ENCODE assay signal across 1 cellular context in the genomic region with DNA sequence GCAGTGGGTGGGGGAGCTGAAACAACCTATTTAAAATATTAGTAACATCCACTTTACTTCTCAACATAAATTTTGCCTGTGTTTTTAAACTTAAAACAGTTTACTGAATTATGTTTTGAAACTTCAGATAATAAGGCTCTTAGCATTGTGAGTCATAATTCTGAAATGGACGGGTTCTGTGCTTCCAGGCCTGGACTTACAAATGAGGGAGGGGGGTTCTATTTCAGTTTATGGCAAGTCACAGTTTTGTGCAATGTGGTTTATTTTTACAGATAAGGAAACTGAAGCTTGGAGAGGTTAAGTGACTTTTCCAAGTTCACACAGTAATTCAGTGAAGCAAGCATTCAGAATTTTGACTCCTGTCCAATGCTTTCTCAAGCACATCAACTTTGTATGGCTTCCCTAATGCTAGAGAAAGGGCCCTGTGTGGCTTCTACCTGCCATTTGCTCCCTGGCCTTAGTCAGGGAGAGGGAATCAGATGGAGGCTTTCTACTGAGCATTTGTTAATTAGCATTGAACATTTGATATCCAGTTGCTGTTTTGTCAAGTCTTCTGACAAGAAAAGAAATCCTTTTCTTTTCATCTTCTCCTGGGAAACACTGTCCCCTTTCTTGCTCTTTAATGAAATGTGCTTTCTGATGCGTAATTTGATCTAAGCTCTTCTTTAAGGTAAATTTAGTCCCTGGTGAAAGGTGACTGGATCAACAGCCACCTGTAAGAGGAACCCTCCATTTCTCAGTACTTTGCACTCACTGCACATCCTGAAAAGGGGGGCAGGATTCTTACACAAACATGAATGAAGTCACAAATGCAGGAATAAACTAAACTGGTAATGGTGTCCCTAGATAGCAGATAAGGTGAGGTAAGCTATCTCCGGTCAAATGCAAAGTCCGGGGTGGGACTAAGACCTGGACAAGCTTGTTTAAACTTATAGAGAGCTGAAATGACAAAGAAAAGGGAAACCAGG.
TF ChIP-seq lines count a peak whose summit lies in the region.

No MANE protein-coding gene starts in this region.

TF ChIP-seq in HepG2, 621 proteins besides CTCF, POLR2A, EP300 and RAD21 (continued from another document and continues in another):
- TF ChIP-seq, protein P1, sequence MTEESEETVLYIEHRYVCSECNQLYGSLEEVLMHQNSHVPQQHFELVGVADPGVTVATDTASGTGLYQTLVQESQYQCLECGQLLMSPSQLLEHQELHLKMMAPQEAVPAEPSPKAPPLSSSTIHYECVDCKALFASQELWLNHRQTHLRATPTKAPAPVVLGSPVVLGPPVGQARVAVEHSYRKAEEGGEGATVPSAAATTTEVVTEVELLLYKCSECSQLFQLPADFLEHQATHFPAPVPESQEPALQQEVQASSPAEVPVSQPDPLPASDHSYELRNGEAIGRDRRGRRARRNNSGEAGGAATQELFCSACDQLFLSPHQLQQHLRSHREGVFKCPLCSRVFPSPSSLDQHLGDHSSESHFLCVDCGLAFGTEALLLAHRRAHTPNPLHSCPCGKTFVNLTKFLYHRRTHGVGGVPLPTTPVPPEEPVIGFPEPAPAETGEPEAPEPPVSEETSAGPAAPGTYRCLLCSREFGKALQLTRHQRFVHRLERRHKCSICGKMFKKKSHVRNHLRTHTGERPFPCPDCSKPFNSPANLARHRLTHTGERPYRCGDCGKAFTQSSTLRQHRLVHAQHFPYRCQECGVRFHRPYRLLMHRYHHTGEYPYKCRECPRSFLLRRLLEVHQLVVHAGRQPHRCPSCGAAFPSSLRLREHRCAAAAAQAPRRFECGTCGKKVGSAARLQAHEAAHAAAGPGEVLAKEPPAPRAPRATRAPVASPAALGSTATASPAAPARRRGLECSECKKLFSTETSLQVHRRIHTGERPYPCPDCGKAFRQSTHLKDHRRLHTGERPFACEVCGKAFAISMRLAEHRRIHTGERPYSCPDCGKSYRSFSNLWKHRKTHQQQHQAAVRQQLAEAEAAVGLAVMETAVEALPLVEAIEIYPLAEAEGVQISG (CRISPR knock-in tag; IDR thresholded peaks at IDR 0.05) = peak; percentile 42; the same call in 1 of the 2 replicates
- peak; percentile 95 for TF ChIP-seq PHF21A (CRISPR knock-in tag; IDR thresholded peaks at IDR 0.05)
- TF ChIP-seq NCOA2 (CRISPR knock-in tag; IDR thresholded peaks at IDR 0.05) = peak; percentile 71; the same call in 1 of the 2 replicates
- peak; percentile 91 for TF ChIP-seq SIX1 (CRISPR knock-in tag; IDR thresholded peaks at IDR 0.05; ENCODE audit: borderline replicate concordance)
- TF ChIP-seq, protein P2, sequence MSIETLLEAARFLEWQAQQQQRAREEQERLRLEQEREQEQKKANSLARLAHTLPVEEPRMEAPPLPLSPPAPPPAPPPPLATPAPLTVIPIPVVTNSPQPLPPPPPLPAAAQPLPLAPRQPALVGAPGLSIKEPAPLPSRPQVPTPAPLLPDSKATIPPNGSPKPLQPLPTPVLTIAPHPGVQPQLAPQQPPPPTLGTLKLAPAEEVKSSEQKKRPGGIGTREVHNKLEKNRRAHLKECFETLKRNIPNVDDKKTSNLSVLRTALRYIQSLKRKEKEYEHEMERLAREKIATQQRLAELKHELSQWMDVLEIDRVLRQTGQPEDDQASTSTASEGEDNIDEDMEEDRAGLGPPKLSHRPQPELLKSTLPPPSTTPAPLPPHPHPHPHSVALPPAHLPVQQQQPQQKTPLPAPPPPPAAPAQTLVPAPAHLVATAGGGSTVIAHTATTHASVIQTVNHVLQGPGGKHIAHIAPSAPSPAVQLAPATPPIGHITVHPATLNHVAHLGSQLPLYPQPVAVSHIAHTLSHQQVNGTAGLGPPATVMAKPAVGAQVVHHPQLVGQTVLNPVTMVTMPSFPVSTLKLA (IDR thresholded peaks at IDR 0.05) = no peak
- TF ChIP-seq, protein P3, sequence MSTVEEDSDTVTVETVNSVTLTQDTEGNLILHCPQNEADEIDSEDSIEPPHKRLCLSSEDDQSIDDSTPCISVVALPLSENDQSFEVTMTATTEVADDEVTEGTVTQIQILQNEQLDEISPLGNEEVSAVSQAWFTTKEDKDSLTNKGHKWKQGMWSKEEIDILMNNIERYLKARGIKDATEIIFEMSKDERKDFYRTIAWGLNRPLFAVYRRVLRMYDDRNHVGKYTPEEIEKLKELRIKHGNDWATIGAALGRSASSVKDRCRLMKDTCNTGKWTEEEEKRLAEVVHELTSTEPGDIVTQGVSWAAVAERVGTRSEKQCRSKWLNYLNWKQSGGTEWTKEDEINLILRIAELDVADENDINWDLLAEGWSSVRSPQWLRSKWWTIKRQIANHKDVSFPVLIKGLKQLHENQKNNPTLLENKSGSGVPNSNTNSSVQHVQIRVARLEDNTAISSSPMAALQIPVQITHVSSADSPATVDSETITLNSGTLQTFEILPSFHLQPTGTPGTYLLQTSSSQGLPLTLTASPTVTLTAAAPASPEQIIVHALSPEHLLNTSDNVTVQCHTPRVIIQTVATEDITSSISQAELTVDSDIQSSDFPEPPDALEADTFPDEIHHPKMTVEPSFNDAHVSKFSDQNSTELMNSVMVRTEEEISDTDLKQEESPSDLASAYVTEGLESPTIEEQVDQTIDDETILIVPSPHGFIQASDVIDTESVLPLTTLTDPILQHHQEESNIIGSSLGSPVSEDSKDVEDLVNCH (CRISPR knock-in tag; IDR thresholded peaks at IDR 0.05) = no peak
- TF ChIP-seq, protein P4, sequence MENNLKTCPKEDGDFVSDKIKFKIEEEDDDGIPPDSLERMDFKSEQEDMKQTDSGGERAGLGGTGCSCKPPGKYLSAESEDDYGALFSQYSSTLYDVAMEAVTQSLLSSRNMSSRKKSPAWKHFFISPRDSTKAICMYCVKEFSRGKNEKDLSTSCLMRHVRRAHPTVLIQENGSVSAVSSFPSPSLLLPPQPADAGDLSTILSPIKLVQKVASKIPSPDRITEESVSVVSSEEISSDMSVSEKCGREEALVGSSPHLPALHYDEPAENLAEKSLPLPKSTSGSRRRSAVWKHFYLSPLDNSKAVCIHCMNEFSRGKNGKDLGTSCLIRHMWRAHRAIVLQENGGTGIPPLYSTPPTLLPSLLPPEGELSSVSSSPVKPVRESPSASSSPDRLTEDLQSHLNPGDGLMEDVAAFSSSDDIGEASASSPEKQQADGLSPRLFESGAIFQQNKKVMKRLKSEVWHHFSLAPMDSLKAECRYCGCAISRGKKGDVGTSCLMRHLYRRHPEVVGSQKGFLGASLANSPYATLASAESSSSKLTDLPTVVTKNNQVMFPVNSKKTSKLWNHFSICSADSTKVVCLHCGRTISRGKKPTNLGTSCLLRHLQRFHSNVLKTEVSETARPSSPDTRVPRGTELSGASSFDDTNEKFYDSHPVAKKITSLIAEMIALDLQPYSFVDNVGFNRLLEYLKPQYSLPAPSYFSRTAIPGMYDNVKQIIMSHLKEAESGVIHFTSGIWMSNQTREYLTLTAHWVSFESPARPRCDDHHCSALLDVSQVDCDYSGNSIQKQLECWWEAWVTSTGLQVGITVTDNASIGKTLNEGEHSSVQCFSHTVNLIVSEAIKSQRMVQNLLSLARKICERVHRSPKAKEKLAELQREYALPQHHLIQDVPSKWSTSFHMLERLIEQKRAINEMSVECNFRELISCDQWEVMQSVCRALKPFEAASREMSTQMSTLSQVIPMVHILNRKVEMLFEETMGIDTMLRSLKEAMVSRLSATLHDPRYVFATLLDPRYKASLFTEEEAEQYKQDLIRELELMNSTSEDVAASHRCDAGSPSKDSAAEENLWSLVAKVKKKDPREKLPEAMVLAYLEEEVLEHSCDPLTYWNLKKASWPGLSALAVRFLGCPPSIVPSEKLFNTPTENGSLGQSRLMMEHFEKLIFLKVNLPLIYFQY (CRISPR knock-in tag; IDR thresholded peaks at IDR 0.05; ENCODE audit: borderline replicate concordance) = peak; percentile 29; the same call in 1 of the 2 replicates
- TF ChIP-seq NR2F6 (IDR thresholded peaks at IDR 0.05) = no peak; the same call in 1 of the 2 replicates
- TF ChIP-seq NR2F6 (CRISPR knock-in tag; IDR thresholded peaks at IDR 0.05) = peak; percentile 77
- peak; percentile 83; the same call in 1 of the 2 replicates for TF ChIP-seq ZBTB7B (CRISPR knock-in tag; IDR thresholded peaks at IDR 0.05)
- TF ChIP-seq, protein P5, sequence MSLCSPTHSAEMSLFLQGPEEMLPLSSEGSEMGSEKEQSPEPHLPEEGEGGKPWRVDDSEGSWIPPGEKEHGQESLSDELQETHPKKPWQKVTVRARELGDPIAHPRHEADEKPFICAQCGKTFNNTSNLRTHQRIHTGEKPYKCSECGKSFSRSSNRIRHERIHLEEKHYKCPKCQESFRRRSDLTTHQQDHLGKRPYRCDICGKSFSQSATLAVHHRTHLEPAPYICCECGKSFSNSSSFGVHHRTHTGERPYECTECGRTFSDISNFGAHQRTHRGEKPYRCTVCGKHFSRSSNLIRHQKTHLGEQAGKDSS (CRISPR knock-in tag; IDR thresholded peaks at IDR 0.05; ENCODE audit: borderline replicate concordance, low read depth) = peak; percentile 74; the same call in 1 of the 2 replicates
- TF ChIP-seq, protein P6, sequence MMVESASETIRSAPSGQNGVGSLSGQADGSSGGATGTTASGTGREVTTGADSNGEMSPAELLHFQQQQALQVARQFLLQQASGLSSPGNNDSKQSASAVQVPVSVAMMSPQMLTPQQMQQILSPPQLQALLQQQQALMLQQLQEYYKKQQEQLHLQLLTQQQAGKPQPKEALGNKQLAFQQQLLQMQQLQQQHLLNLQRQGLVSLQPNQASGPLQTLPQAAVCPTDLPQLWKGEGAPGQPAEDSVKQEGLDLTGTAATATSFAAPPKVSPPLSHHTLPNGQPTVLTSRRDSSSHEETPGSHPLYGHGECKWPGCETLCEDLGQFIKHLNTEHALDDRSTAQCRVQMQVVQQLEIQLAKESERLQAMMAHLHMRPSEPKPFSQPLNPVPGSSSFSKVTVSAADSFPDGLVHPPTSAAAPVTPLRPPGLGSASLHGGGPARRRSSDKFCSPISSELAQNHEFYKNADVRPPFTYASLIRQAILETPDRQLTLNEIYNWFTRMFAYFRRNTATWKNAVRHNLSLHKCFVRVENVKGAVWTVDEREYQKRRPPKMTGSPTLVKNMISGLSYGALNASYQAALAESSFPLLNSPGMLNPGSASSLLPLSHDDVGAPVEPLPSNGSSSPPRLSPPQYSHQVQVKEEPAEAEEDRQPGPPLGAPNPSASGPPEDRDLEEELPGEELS (CRISPR knock-in tag; IDR thresholded peaks at IDR 0.05) = peak; percentile 94
- TF ChIP-seq, protein P7, sequence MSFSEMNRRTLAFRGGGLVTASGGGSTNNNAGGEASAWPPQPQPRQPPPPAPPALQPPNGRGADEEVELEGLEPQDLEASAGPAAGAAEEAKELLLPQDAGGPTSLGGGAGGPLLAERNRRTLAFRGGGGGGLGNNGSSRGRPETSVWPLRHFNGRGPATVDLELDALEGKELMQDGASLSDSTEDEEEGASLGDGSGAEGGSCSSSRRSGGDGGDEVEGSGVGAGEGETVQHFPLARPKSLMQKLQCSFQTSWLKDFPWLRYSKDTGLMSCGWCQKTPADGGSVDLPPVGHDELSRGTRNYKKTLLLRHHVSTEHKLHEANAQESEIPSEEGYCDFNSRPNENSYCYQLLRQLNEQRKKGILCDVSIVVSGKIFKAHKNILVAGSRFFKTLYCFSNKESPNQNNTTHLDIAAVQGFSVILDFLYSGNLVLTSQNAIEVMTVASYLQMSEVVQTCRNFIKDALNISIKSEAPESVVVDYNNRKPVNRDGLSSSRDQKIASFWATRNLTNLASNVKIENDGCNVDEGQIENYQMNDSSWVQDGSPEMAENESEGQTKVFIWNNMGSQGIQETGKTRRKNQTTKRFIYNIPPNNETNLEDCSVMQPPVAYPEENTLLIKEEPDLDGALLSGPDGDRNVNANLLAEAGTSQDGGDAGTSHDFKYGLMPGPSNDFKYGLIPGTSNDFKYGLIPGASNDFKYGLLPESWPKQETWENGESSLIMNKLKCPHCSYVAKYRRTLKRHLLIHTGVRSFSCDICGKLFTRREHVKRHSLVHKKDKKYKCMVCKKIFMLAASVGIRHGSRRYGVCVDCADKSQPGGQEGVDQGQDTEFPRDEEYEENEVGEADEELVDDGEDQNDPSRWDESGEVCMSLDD (CRISPR knock-in tag; IDR thresholded peaks at IDR 0.05; ENCODE audit: borderline replicate concordance) = peak; percentile 67; the same call in 1 of the 2 replicates
- TF ChIP-seq ZNF235 (CRISPR knock-in tag; IDR thresholded peaks at IDR 0.05; ENCODE audit: borderline replicate concordance) = no peak
- TF ChIP-seq WIZ (CRISPR knock-in tag; IDR thresholded peaks at IDR 0.05) = peak; percentile 76; the same call in 1 of the 2 replicates
- TF ChIP-seq TEAD3 (CRISPR knock-in tag; optimal IDR thresholded peaks at IDR 0.05; ENCODE audit: borderline replicate concordance) = peak; percentile 85
- TF ChIP-seq DPF2 (CRISPR knock-in tag; IDR thresholded peaks at IDR 0.05; ENCODE audit: borderline replicate concordance, low read depth) = peak; percentile 80
- TF ChIP-seq ZNF335 (CRISPR knock-in tag; IDR thresholded peaks at IDR 0.05) = peak; percentile 61; the same call in 1 of the 2 replicates
- peak; percentile 93 for TF ChIP-seq ZNF556 (CRISPR knock-in tag; IDR thresholded peaks at IDR 0.05; ENCODE audit: borderline replicate concordance)
- TF ChIP-seq, protein P8, sequence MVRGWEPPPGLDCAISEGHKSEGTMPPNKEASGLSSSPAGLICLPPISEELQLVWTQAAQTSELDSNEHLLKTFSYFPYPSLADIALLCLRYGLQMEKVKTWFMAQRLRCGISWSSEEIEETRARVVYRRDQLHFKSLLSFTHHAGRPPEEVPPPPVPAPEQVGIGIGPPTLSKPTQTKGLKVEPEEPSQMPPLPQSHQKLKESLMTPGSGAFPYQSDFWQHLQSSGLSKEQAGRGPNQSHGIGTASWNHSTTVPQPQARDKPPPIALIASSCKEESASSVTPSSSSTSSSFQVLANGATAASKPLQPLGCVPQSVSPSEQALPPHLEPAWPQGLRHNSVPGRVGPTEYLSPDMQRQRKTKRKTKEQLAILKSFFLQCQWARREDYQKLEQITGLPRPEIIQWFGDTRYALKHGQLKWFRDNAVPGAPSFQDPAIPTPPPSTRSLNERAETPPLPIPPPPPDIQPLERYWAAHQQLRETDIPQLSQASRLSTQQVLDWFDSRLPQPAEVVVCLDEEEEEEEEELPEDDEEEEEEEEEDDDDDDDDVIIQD (CRISPR knock-in tag; IDR thresholded peaks at IDR 0.05; ENCODE audit: low read depth) = peak; percentile 90
- no peak for TF ChIP-seq SOX13 (IDR thresholded peaks at IDR 0.05)
- peak in 1 of 2 experiments; percentile 77; a peak in 2 of 4 replicates for TF ChIP-seq SOX13 (CRISPR knock-in tag; conservative IDR thresholded peaks at IDR 0.05 in 1 of 2, IDR thresholded peaks at IDR 0.05 in 1 of 2)
- TF ChIP-seq, protein P9, sequence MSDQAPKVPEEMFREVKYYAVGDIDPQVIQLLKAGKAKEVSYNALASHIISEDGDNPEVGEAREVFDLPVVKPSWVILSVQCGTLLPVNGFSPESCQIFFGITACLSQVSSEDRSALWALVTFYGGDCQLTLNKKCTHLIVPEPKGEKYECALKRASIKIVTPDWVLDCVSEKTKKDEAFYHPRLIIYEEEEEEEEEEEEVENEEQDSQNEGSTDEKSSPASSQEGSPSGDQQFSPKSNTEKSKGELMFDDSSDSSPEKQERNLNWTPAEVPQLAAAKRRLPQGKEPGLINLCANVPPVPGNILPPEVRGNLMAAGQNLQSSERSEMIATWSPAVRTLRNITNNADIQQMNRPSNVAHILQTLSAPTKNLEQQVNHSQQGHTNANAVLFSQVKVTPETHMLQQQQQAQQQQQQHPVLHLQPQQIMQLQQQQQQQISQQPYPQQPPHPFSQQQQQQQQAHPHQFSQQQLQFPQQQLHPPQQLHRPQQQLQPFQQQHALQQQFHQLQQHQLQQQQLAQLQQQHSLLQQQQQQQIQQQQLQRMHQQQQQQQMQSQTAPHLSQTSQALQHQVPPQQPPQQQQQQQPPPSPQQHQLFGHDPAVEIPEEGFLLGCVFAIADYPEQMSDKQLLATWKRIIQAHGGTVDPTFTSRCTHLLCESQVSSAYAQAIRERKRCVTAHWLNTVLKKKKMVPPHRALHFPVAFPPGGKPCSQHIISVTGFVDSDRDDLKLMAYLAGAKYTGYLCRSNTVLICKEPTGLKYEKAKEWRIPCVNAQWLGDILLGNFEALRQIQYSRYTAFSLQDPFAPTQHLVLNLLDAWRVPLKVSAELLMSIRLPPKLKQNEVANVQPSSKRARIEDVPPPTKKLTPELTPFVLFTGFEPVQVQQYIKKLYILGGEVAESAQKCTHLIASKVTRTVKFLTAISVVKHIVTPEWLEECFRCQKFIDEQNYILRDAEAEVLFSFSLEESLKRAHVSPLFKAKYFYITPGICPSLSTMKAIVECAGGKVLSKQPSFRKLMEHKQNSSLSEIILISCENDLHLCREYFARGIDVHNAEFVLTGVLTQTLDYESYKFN (CRISPR knock-in tag; conservative IDR thresholded peaks at IDR 0.05) = peak; percentile 98
- no peak for TF ChIP-seq ZNF615 (CRISPR knock-in tag; IDR thresholded peaks at IDR 0.05; ENCODE audit: borderline replicate concordance)
